8 cellular contexts compared by ENCODE assay signal in the genomic region with DNA sequence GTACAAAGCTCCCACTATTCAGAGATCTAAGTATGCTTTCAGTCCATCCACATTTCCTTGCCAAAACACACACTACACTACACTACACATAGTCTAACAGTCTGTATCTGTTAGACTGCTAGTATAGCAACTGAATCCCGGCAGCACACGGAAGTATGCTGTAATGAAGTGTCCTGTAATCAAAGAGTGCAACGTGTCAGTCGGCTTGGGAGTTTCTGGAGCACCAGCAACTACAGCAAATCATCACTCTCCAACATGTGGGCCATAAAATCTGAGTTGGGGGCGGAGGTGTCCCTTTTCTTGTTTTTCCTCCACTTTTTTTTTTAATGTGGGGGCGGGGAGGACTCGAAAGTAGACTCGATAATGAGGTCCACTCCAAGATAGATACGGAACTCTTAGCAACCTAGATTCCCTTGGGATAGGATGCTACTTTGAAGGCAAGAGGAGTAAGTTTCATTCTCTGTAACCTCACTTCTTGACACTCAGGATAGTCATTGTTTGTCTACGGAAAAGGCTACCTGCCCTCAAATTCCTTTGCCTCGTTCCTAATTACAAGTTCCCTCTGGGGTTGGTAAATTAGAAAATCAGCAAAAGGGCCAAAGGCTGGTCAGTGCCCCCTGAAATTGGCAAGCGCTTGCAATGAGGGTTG. TPM values are rescaled to one million over a fixed set of nuclear protein-coding genes. Genes with fewer than 3 reads are reported as not detected.
DNase-seq lines count a peak whose midpoint lies in the region; ATAC-seq, FAIRE-seq and TF ChIP-seq lines count a peak whose summit lies in the region.

No MANE protein-coding gene starts in this region.

- BruUV-seq in PC-3 (replicated peaks; lab: Mats Ljungman, UMichigan), result TSS peak; percentile 68

- H3K79me2 ChIP-seq in DOHH2 (ENCODE audit: control insufficient read depth, low read length) (peaks cover 45% of the 10 kb centered on the region), PC-3 (ENCODE audit: low read length) (peaks cover 38% of the 10 kb centered on the region)

- FAIRE-seq in small intestine (lab: Jason Lieb, UNC), result no peak

- POLR2A ChIA-PET in PC-3 (lab: Charles Lee; ENCODE audit: unreplicated experiment), result no interaction called here

- H3K4me2 ChIP-seq in DOHH2 (ENCODE audit: low read length), result peak overlapping the region; percentile 96
- peak overlapping the region; percentile 94 for H3K4me2 ChIP-seq in PC-3 (ENCODE audit: low read length)

- H3K27ac ChIP-seq in DOHH2 (ENCODE audit: low read depth, low read length) (peak overlapping the region; percentile 48), PC-3 (ENCODE audit: low read length) (peak overlapping the region; percentile 78), small intestine (ENCODE audit: low read depth in 1 of 2, low read length in 1 of 2) (peak overlapping the region; percentile 51 to 91)

- H3K36me3 ChIP-seq in DOHH2 (ENCODE audit: control insufficient read depth, low read length), result peaks cover 4% of the 10 kb centered on the region; the same call in 1 of the 2 replicates
- H3K36me3 ChIP-seq in PC-3 (ENCODE audit: low read depth, low read length), result no peaks in the 10 kb centered on the region
- H3K36me3 ChIP-seq in iPS-15b (ENCODE audit: control insufficient read depth, insufficient read depth, low read length), result no peaks in the 10 kb centered on the region
- H3K36me3 ChIP-seq in small intestine (ENCODE audit: control insufficient read depth in 2 of 2, insufficient read depth in 2 of 2, low read length in 2 of 2), result no peaks in the 10 kb centered on the region

- H3K9me3 ChIP-seq in DOHH2 (ENCODE audit: control insufficient read depth, insufficient read depth, low read length) (no peaks in the 10 kb centered on the region), PC-3 (ENCODE audit: low read length) (no peaks in the 10 kb centered on the region), iPS-15b (ENCODE audit: control insufficient read depth, insufficient read depth, low read length) (no peaks in the 10 kb centered on the region), small intestine (ENCODE audit: control insufficient read depth, low read depth) (no peaks in the 10 kb centered on the region)

- H3K27me3 ChIP-seq in DOHH2 (ENCODE audit: control insufficient read depth, low read length), result no peaks in the 10 kb centered on the region
- H3K27me3 ChIP-seq in PC-3 (ENCODE audit: low read length), result no peaks in the 10 kb centered on the region
- H3K27me3 ChIP-seq in iPS-15b (ENCODE audit: control insufficient read depth, insufficient read depth, low read length), result peaks cover 36% of the 10 kb centered on the region
- H3K27me3 ChIP-seq in small intestine (ENCODE audit: control insufficient read depth in 2 of 2, insufficient read depth in 2 of 2, low read length in 2 of 2), result no peaks in the 10 kb centered on the region

- H4K20me1 ChIP-seq in DOHH2 (ENCODE audit: control insufficient read depth, insufficient read depth, low read depth, low read length), result no peaks in the 10 kb centered on the region
- no peaks in the 10 kb centered on the region for H4K20me1 ChIP-seq in PC-3 (ENCODE audit: low read length)

- CTCF ChIA-PET in PC-3 (lab: Charles Lee), result interaction anchor here (0.6 kb wide), 1 partner anchor 279 kb away, joined by 3 read pairs; no protein-coding TSS in a partner anchor

- H2AFZ ChIP-seq in PC-3 (ENCODE audit: low read length), result peak overlapping the region; percentile 100

- H3K9ac ChIP-seq in PC-3 (ENCODE audit: low read length) (peak overlapping the region; percentile 85), iPS-15b (ENCODE audit: low read depth, low read length) (no peak overlapping the region)

- intact Hi-C loops in PC-3 (cut with micrococcal nuclease), result loop anchor here (1.0 to 10.0 kb wide), 4 partner anchors 114 to 394 kb away; no protein-coding TSS in a partner anchor

- ATAC-seq in GM19463 (IDR thresholded peaks at IDR 0.05; ENCODE audit: unreplicated experiment), result peak; percentile 29
- ATAC-seq in HG03460 (IDR thresholded peaks at IDR 0.05; ENCODE audit: unreplicated experiment), result peak; percentile 31
- peak; percentile 60 for ATAC-seq in PC-3

- H3F3A ChIP-seq in DOHH2 (ENCODE audit: control insufficient read depth, insufficient read depth) (no peaks in the 10 kb centered on the region), PC-3 (ENCODE audit: low read length, unreplicated experiment) (no peaks in the 10 kb centered on the region)

- 0 to 1% (median 1%) methylated on average over 12 of the region's 12 CpGs for WGBS in small intestine, 3 donors

- peak; percentile 60 for DNase-seq in PC-3
- DNase-seq in astrocyte of the hippocampus (ENCODE audit: low read depth, low spot score), result peak; percentile 63
- peak; percentile 78 for DNase-seq in small intestine
- no peak for DNase-seq in T1000 (lab: John Stamatoyannopoulos, UW)

- no peak for TF ChIP-seq CTCF in DOHH2 (IDR thresholded peaks at IDR 0.05; ENCODE audit: low read depth, low read length, poor library complexity, severe bottlenecking)
- no peak for TF ChIP-seq CTCF in PC-3 (conservative IDR thresholded peaks at IDR 0.05; ENCODE audit: low read depth, low read length)

- H3K4me1 ChIP-seq in DOHH2 (ENCODE audit: control insufficient read depth, low read length) (peaks cover 32% of the 10 kb centered on the region), PC-3 (ENCODE audit: insufficient read depth, low read length) (peaks cover 15% of the 10 kb centered on the region; the same call in 1 of the 2 replicates), iPS-15b (ENCODE audit: control insufficient read depth, insufficient read depth, low read length) (no peaks in the 10 kb centered on the region), small intestine (ENCODE audit: control insufficient read depth in 2 of 2, insufficient read depth in 1 of 2, low read depth in 1 of 2, low read length in 1 of 2) (peaks cover 0 to 2% of the 10 kb centered on the region in 2 donors)

- H3K4me3 ChIP-seq in DOHH2 (ENCODE audit: low read length), result peak overlapping the region; percentile 89
- H3K4me3 ChIP-seq in PC-3 (ENCODE audit: low read length), result peak overlapping the region; percentile 93
- H3K4me3 ChIP-seq in iPS-15b (ENCODE audit: low read depth, low read length), result peak overlapping the region; percentile 98
- peak overlapping the region; percentile 83 to 95 for H3K4me3 ChIP-seq in small intestine (ENCODE audit: low read depth in 1 of 2, low read length in 2 of 2)

- no peaks in the 10 kb centered on the region for H3K9me2 ChIP-seq in DOHH2 (replicated peaks; ENCODE audit: control insufficient read depth, low read length)
- H3K9me2 ChIP-seq in PC-3 (replicated peaks; ENCODE audit: low read length), result no peaks in the 10 kb centered on the region

RNA-seq across cellular contexts. Expression of gene SLC10A7, which starts 0.7 kb away (rescaled TPM):
- total RNA-seq in PC-3 (2014; rRNA removed), result 9.1 and 9.5 TPM in 2 replicates
- polyA plus RNA-seq in small intestine, result 1 to 10 TPM in 2 of 3 donors, under 1 TPM in 1; 0.81 to 5.3 (median 2.2) TPM
